ENCODE assay signal across 14 cellular contexts in genomic region chr11:11538277-11538960, GRCh38.
DNase-seq lines count a peak whose midpoint lies in the region; ATAC-seq and TF ChIP-seq lines count a peak whose summit lies in the region.
"Had no signal": no experiment of that assay in that cellular context is flagged by ENCODE, and none has a peak within 500 bp of the region (broad histone marks: within the 10 kb centered on the region; RNA-seq: fewer than 3 reads in every experiment).

No MANE protein-coding gene starts in this region.

- ATAC-seq in CD4-positive, alpha-beta T cell (ENCODE audit: poor library complexity) = no peak
- ATAC-seq: WTC11 had no signal

- H3K4me3 ChIP-seq in hepatocyte (no peak overlapping the region), skeletal muscle tissue (ENCODE audit: low read length in 3 of 3) (no peak overlapping the region)
- H3K4me3 ChIP-seq: BLaER1 had no signal

- POLR2A ChIA-PET in CD4-positive, alpha-beta T cell (lab: Charles Lee) = no interaction called here

- no peak overlapping the region for H2AFZ ChIP-seq in hepatocyte

- H3K4me3 Mint-ChIP-seq in CD4-positive, alpha-beta T cell = no peak overlapping the region
- H3K4me3 Mint-ChIP-seq: activated naive CD4-positive, alpha-beta T cell treated with anti-CD3 and anti-CD28 coated beads, Interleukin-2, amount 50 U/mL, for 24 hours; WTC11 had no signal

- WGBS in hepatocyte (ENCODE audit: low lambda C conversion rate, missing lambda C conversion rate) = 54% methylated on average over 12 of the region's 12 CpGs

- H3K9ac ChIP-seq in skeletal muscle tissue (ENCODE audit: low read depth in 1 of 3, low read length in 3 of 3) = peak overlapping the region in 2 of 3 donors; percentile 17 to 46
- H3K9ac ChIP-seq: BLaER1 had no signal

- H3K79me2 ChIP-seq in hepatocyte = no peaks in the 10 kb centered on the region

- H3K9me3 Mint-ChIP-seq in CD4-positive, alpha-beta T cell = no peaks in the 10 kb centered on the region
- H3K9me3 Mint-ChIP-seq: activated naive CD4-positive, alpha-beta T cell treated with anti-CD3 and anti-CD28 coated beads, Interleukin-2, amount 50 U/mL, for 24 hours; WTC11 had no signal

- H3K4me1 Mint-ChIP-seq in CD4-positive, alpha-beta T cell (ENCODE audit: low read depth) = no peaks in the 10 kb centered on the region
- H3K4me1 Mint-ChIP-seq: activated naive CD4-positive, alpha-beta T cell treated with anti-CD3 and anti-CD28 coated beads, Interleukin-2, amount 50 U/mL, for 24 hours had no signal

- H3K27ac Mint-ChIP-seq in CD4-positive, alpha-beta T cell = no peak overlapping the region
- H3K27ac Mint-ChIP-seq: activated naive CD4-positive, alpha-beta T cell treated with anti-CD3 and anti-CD28 coated beads, Interleukin-2, amount 50 U/mL, for 24 hours; WTC11 had no signal

- H3K36me3 ChIP-seq in hepatocyte (replicated peaks; ENCODE audit: insufficient read depth, low read depth) (no peaks in the 10 kb centered on the region), skeletal muscle tissue (ENCODE audit: control insufficient read depth in 3 of 3, insufficient read depth in 3 of 3, low read length in 3 of 3) (no peaks in the 10 kb centered on the region)
- H3K36me3 ChIP-seq: BLaER1, neutrophil had no signal

- no peaks in the 10 kb centered on the region for H3K36me3 Mint-ChIP-seq in CD4-positive, alpha-beta T cell (ENCODE audit: low read depth)
- H3K36me3 Mint-ChIP-seq: activated naive CD4-positive, alpha-beta T cell treated with anti-CD3 and anti-CD28 coated beads, Interleukin-2, amount 50 U/mL, for 24 hours; WTC11 had no signal

- no peaks in the 10 kb centered on the region for H3K9me2 ChIP-seq in hepatocyte (replicated peaks; ENCODE audit: insufficient read depth)

- no peaks in the 10 kb centered on the region for H4K20me1 ChIP-seq in hepatocyte (ENCODE audit: insufficient read depth, poor library complexity, severe bottlenecking)
- H4K20me1 ChIP-seq: BLaER1 had no signal

- peaks cover 15% of the 10 kb centered on the region for H3K4me1 ChIP-seq in hepatocyte (ENCODE audit: insufficient read depth)
- peaks cover 41 to 51% (median 43%) of the 10 kb centered on the region in 3 donors for H3K4me1 ChIP-seq in skeletal muscle tissue (ENCODE audit: control insufficient read depth in 3 of 3, insufficient read depth in 3 of 3, low read length in 3 of 3)

- H3K27ac ChIP-seq in hepatocyte = no peak overlapping the region
- no peak overlapping the region for H3K27ac ChIP-seq in skeletal muscle tissue (ENCODE audit: low read depth, low read length)
- H3K27ac ChIP-seq in CD4-positive, alpha-beta T cell (ENCODE audit: low read depth, low read length) = no peak overlapping the region
- H3K27ac ChIP-seq: BLaER1, neutrophil had no signal

- H3K9me3 ChIP-seq in hepatocyte (ENCODE audit: low read depth) (no peaks in the 10 kb centered on the region), skeletal muscle tissue (ENCODE audit: control insufficient read depth in 3 of 3, low read length in 3 of 3) (no peaks in the 10 kb centered on the region)
- no peaks in the 10 kb centered on the region for H3K9me3 ChIP-seq in CD4-positive, alpha-beta T cell (ENCODE audit: control insufficient read depth, low read length)
- H3K9me3 ChIP-seq: BLaER1, neutrophil had no signal

- peak; percentile 60 for DNase-seq in NCI-H1092 (lab: John Stamatoyannopoulos, UW)
- peak; percentile 14 for DNase-seq in astrocyte of the hippocampus (ENCODE audit: low read depth, low spot score)
- DNase-seq in hepatocyte (ENCODE audit: low spot score) = peak; percentile 30
- no peak for DNase-seq in HK-2 (ENCODE audit: unreplicated experiment)
- no peak for DNase-seq in foreskin melanocyte
- DNase-seq in CD4-positive, alpha-beta T cell = no peak
- DNase-seq in NCI-H510A (lab: John Stamatoyannopoulos, UW) = no peak
- DNase-seq: activated CD8-positive, alpha-beta memory T cell treated with anti-CD3 and anti-CD28 coated beads, Interleukin-2, amount 50 U/mL, for 4 hours; OCI-M1 had no signal

- H3K27me3 Mint-ChIP-seq in CD4-positive, alpha-beta T cell = peaks cover 4% of the 10 kb centered on the region

- intact Hi-C loops in CD4-positive, alpha-beta T cell (cut with DNase I, micrococcal nuclease) = no loop called here

- H3K4me2 ChIP-seq in hepatocyte = no peak overlapping the region

- H3K27me3 ChIP-seq in hepatocyte = no peaks in the 10 kb centered on the region
- H3K27me3 ChIP-seq in skeletal muscle tissue (ENCODE audit: control insufficient read depth in 3 of 3, insufficient read depth in 3 of 3, low read length in 3 of 3) = no peaks in the 10 kb centered on the region
- no peaks in the 10 kb centered on the region for H3K27me3 ChIP-seq in CD4-positive, alpha-beta T cell (ENCODE audit: control insufficient read depth, insufficient read depth, low read length)
- H3K27me3 ChIP-seq: BLaER1, neutrophil had no signal

- TF ChIP-seq CTCF in hepatocyte (IDR thresholded peaks at IDR 0.05; ENCODE audit: poor library complexity) = no peak
- no peak for TF ChIP-seq CTCF in CD4-positive, alpha-beta T cell (IDR thresholded peaks at IDR 0.05)

- CTCF ChIA-PET in CD4-positive, alpha-beta T cell (lab: Charles Lee) = no interaction called here

Comparison
In these comparisons a context has a peak if more than half of its experiments do, and no peak if none do; other contexts are left out.
1. DNase-seq: peak in NCI-H1092 (single experiment), astrocyte of the hippocampus (single experiment) and hepatocyte (single experiment); none in HK-2 (single experiment), foreskin melanocyte (single experiment), CD4-positive, alpha-beta T cell (0 of 10) and NCI-H510A (single experiment).